In genomic region chr12:100266163-100266801, GRCh38 we compare ENCODE assay signal across 8 cellular contexts. TPM values are rescaled to one million over a fixed set of nuclear protein-coding genes. Genes with fewer than 3 reads are reported as not detected.
DNase-seq lines count a peak whose midpoint lies in the region; ATAC-seq and TF ChIP-seq lines count a peak whose summit lies in the region.

No MANE protein-coding gene starts in this region.

- DNase-seq in NCI-H1694 treated with DMSO at 0.1 percent for 48 hours (lab: John Stamatoyannopoulos, UW) = peak; percentile 33
- DNase-seq in NCI-H1694 (lab: John Stamatoyannopoulos, UW) = no peak
- DNase-seq in PC-3 = no peak
- DNase-seq in esophagus squamous epithelium (lab: John Stamatoyannopoulos, UW) = no peak
- DNase-seq in skeletal muscle cell (ENCODE audit: low read depth) = no peak
- no peak for DNase-seq in stimulated activated CD4-positive, alpha-beta T cell treated with anti-CD3 and anti-CD28 coated beads, Interleukin-4, amount 100 ng/mL, for 1 hour
- no peak for DNase-seq in NCI-H187 treated with DMSO at 0.1 percent for 48 hours (lab: John Stamatoyannopoulos, UW)

- WGBS in esophagus squamous epithelium, 2 donors = 43 to 53% methylated on average over 10 of the region's 12 CpGs

- no peaks in the 10 kb centered on the region for H3F3A ChIP-seq in PC-3 (ENCODE audit: low read length, unreplicated experiment)

- H4K20me1 ChIP-seq in PC-3 (ENCODE audit: low read length) = peaks cover 13% of the 10 kb centered on the region

- peak overlapping the region; percentile 68; the same call in 1 of the 2 replicates for H3K27ac ChIP-seq in PC-3 (ENCODE audit: low read length)
- H3K27ac ChIP-seq in esophagus squamous epithelium = peak overlapping the region; percentile 89 to 99 (median 98)

- H3K79me2 ChIP-seq in PC-3 (ENCODE audit: low read length) = peaks cover 41% of the 10 kb centered on the region

- CTCF ChIA-PET in PC-3 (lab: Charles Lee) = interaction anchor here (0.6 kb wide), 2 partner anchors 59 to 361 kb away, joined by 3 to 7 read pairs; no protein-coding TSS in a partner anchor

- no peaks in the 10 kb centered on the region for H3K9me2 ChIP-seq in PC-3 (replicated peaks; ENCODE audit: low read length)

- peak overlapping the region; percentile 93 for H2AFZ ChIP-seq in PC-3 (ENCODE audit: low read length)

- ATAC-seq in HG02588 (IDR thresholded peaks at IDR 0.05; ENCODE audit: unreplicated experiment) (peak; percentile 6), PC-3 (peak; percentile 0)

- peak overlapping the region; percentile 87 for H3K9ac ChIP-seq in PC-3 (ENCODE audit: low read length)

- intact Hi-C loops in PC-3 (cut with micrococcal nuclease) (no loop called here), esophagus squamous epithelium (cut with DNase I) (no loop called here)

- no peak for TF ChIP-seq CTCF in PC-3 (conservative IDR thresholded peaks at IDR 0.05; ENCODE audit: low read depth, low read length)
- TF ChIP-seq CTCF in esophagus squamous epithelium (IDR thresholded peaks at IDR 0.05) = no peak

- H3K27me3 ChIP-seq in PC-3 (ENCODE audit: low read length) (no peaks in the 10 kb centered on the region), esophagus squamous epithelium (no peaks in the 10 kb centered on the region)

- no peaks in the 10 kb centered on the region for H3K9me3 ChIP-seq in PC-3 (ENCODE audit: low read length)
- no peaks in the 10 kb centered on the region for H3K9me3 ChIP-seq in esophagus squamous epithelium

- POLR2A ChIA-PET in PC-3 (lab: Charles Lee; ENCODE audit: unreplicated experiment) = interaction anchor here (0.5 to 0.7 kb wide), 6 partner anchors 10 to 1911 kb away, joined by 3 to 34 read pairs (median 7); no protein-coding TSS in a partner anchor

- H3K36me3 ChIP-seq in PC-3 (ENCODE audit: low read depth, low read length) (no peaks in the 10 kb centered on the region), esophagus squamous epithelium (no peaks in the 10 kb centered on the region)

- H3K4me1 ChIP-seq in PC-3 (ENCODE audit: insufficient read depth, low read length) = peaks cover 17% of the 10 kb centered on the region
- H3K4me1 ChIP-seq in esophagus squamous epithelium = peaks cover 18 to 40% (median 23%) of the 10 kb centered on the region in 3 donors

- H3K4me3 ChIP-seq in PC-3 (ENCODE audit: low read length) (peak overlapping the region; percentile 92), esophagus squamous epithelium (peak overlapping the region; percentile 55 to 99 (median 90)), skeletal muscle cell (ENCODE audit: low read depth, low read length) (peak overlapping the region; percentile 87)

- peak overlapping the region; percentile 90 for H3K4me2 ChIP-seq in PC-3 (ENCODE audit: low read length)

- TF ChIP-seq POLR2A in esophagus squamous epithelium (IDR thresholded peaks at IDR 0.05) = no peak

- BruUV-seq in PC-3 (replicated peaks; lab: Mats Ljungman, UMichigan) = TSS peak; percentile 85

RNA-seq across cellular contexts. Expression of gene DEPDC4, which starts 0.6 kb away (rescaled TPM):
- 0.29 and 2.0 TPM in 2 replicates for total RNA-seq in PC-3 (2014; rRNA removed)
- 1 to 10 TPM in 1 of 4 donors, under 1 TPM in 2, not detected in 1; 0.76 to 1.1 (median 0.95) TPM for total RNA-seq in esophagus squamous epithelium

RNA-seq across cellular contexts. Expression of gene SCYL2, which starts 0.7 kb away (rescaled TPM):
- total RNA-seq in PC-3 (2014; rRNA removed) (35.8 and 40.7 TPM in 2 replicates), esophagus squamous epithelium (10 to 100 TPM; 27.7 to 51.8 (median 39.5) TPM)
